In genomic region chr14:76961631-76962302, GRCh38 we compare ENCODE assay signal across 8 cellular contexts.
DNase-seq lines count a peak whose midpoint lies in the region; ATAC-seq lines count a peak whose summit lies in the region.

No MANE protein-coding gene starts in this region.

- H3K27ac ChIP-seq in angular gyrus (ENCODE audit: low read depth, low read length) (peak overlapping the region; percentile 77), aorta (ENCODE audit: low read depth in 1 of 2, low read length in 2 of 2) (peak overlapping the region; percentile 54 to 74)

- 1% methylated on average over 24 of the region's 24 CpGs for WGBS in aorta, 2 donors

- no peaks in the 10 kb centered on the region for H3K9me3 Mint-ChIP-seq in IgD-negative memory B cell
- no peaks in the 10 kb centered on the region for H3K9me3 Mint-ChIP-seq in T-helper 1 cell treated with Interleukin-12 subunit alpha and Interleukin-12 subunit beta and Interleukin-4 antibody, amounts not matched to agents 30 μg/mL and 1 μg/mL, for 36 hours

- ATAC-seq in GM21619 (IDR thresholded peaks at IDR 0.05; ENCODE audit: unreplicated experiment) (peak; percentile 81), aorta (ENCODE audit: low FRiP score) (peak; percentile 86)

- H3K4me3 Mint-ChIP-seq in IgD-negative memory B cell: peak overlapping the region; percentile 44 to 92 (median 86)
- H3K4me3 Mint-ChIP-seq in T-helper 1 cell treated with Interleukin-12 subunit alpha and Interleukin-12 subunit beta and Interleukin-4 antibody, amounts not matched to agents 30 μg/mL and 1 μg/mL, for 36 hours: peak overlapping the region; percentile 72

- H3K36me3 Mint-ChIP-seq in IgD-negative memory B cell: no peaks in the 10 kb centered on the region
- H3K36me3 Mint-ChIP-seq in T-helper 1 cell treated with Interleukin-12 subunit alpha and Interleukin-12 subunit beta and Interleukin-4 antibody, amounts not matched to agents 30 μg/mL and 1 μg/mL, for 36 hours (ENCODE audit: low read depth): no peaks in the 10 kb centered on the region

- peaks cover 32 to 48% (median 41%) of the 10 kb centered on the region in 3 donors for H3K4me1 Mint-ChIP-seq in IgD-negative memory B cell
- peaks cover 64% of the 10 kb centered on the region for H3K4me1 Mint-ChIP-seq in T-helper 1 cell treated with Interleukin-12 subunit alpha and Interleukin-12 subunit beta and Interleukin-4 antibody, amounts not matched to agents 30 μg/mL and 1 μg/mL, for 36 hours (ENCODE audit: low read depth)

- no peaks in the 10 kb centered on the region for H3K36me3 ChIP-seq in aorta (ENCODE audit: control insufficient read depth in 1 of 2, insufficient read depth in 2 of 2, low read length in 1 of 2)

- H3K27me3 ChIP-seq in aorta (ENCODE audit: control insufficient read depth in 1 of 2, insufficient read depth in 2 of 2, low read length in 1 of 2): no peaks in the 10 kb centered on the region

- no peaks in the 10 kb centered on the region for H3K4me1 ChIP-seq in aorta (ENCODE audit: control insufficient read depth in 1 of 2, insufficient read depth in 2 of 2, low read length in 2 of 2)

- intact Hi-C loops in aorta (cut with DNase I): loop anchor here in 1 of 2 donors (2.0 kb wide), 1 partner anchor 47 kb away; no protein-coding TSS in a partner anchor

- H3K27me3 Mint-ChIP-seq in IgD-negative memory B cell: no peaks in the 10 kb centered on the region
- peaks cover 25% of the 10 kb centered on the region for H3K27me3 Mint-ChIP-seq in T-helper 1 cell treated with Interleukin-12 subunit alpha and Interleukin-12 subunit beta and Interleukin-4 antibody, amounts not matched to agents 30 μg/mL and 1 μg/mL, for 36 hours (ENCODE audit: low read depth)

- DNase-seq in ELF-1 (ENCODE audit: low read depth, low spot score) (peak; percentile 98), hepatic stellate cell (ENCODE audit: low spot score) (peak; percentile 87), retina (peak; percentile 70), aorta (peak; percentile 94)

- H3K27ac Mint-ChIP-seq in IgD-negative memory B cell: peak overlapping the region; percentile 83 to 98 (median 94)
- H3K27ac Mint-ChIP-seq in T-helper 1 cell treated with Interleukin-12 subunit alpha and Interleukin-12 subunit beta and Interleukin-4 antibody, amounts not matched to agents 30 μg/mL and 1 μg/mL, for 36 hours: peak overlapping the region; percentile 90

- H3K9me3 ChIP-seq in aorta (ENCODE audit: control insufficient read depth, low read length): no peaks in the 10 kb centered on the region

- H3K4me3 ChIP-seq in aorta (ENCODE audit: low read length in 2 of 2): peak overlapping the region; percentile 22 to 28

Comparison
In these comparisons a context has a peak if more than half of its experiments do, and no peak if none do; other contexts are left out.
1. Peak in every context shown above with its lines: DNase-seq, ATAC-seq, H3K4me3 ChIP-seq and H3K27ac ChIP-seq.